ENCODE assay signal across 8 cellular contexts in the genomic region with DNA sequence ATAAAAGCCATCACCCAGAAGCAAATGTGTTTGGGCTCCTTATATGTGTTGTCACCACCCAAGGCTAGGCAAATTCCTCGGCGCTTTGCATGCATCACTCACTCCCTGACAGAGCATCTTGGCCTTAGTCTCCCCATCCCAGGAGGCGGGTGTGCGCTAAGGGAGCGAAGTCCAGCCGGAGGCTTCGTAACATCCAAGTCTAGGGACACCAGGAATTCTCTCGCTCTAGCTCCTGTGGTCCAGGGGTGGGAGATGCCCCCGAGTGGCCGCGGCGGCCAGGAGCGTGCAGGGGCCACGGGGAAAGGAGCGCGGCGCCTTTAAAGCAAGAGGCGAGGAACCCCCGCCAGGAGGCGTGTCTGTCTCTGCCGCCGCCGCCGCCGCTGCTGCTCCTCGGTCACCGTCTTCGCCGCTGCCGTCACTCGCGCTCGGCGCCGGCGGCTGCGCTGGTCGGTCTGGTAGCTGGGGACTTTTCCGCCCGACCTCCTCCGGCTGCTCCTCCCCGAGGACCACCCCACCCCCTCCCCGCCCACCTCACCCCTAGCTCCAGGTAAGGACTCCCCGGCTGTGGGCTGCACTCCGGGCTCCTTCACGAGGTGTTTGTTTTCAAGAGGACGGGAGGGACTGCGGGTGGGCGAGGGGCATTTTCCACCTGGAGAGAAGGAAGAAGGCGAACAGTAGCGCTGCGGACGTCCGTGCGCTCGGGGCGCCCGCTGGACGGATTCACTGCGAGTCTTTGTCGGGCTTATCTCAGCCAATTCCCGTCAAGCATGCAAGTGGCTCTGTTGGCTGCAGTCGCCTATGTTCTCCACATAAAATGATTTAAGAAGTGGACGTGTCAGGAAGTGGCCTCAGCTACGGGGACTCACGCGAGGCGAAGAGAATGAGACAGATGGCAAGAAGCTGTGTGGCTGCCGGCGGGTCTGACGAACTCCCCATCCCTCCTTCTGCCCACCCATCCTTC. TPM values are rescaled to one million over a fixed set of nuclear protein-coding genes. Genes with fewer than 3 reads are reported as not detected.
DNase-seq lines count a peak whose midpoint lies in the region; ATAC-seq and TF ChIP-seq lines count a peak whose summit lies in the region.

A gene (plus strand): TSS at position 418 of the 961 bp plus-strand sequence.

- no peaks in the 10 kb centered on the region for H3K27me3 ChIP-seq in AG04450 (ENCODE audit: control insufficient read depth, insufficient read depth, low read length)

- no peaks in the 10 kb centered on the region for H3K9me3 Mint-ChIP-seq in osteocyte (ENCODE audit: unreplicated experiment)

- no peaks in the 10 kb centered on the region for H3K36me3 Mint-ChIP-seq in osteocyte (ENCODE audit: unreplicated experiment)

- TF ChIP-seq CTCF in AG04450 (IDR thresholded peaks at IDR 0.05; ENCODE audit: low read depth, low read length): peak; percentile 54
- peak; percentile 44 for TF ChIP-seq CTCF in LNCaP clone FGC (IDR thresholded peaks at IDR 0.05; ENCODE audit: control insufficient read depth, extremely low read depth, insufficient read depth)
- peak; percentile 45 for TF ChIP-seq CTCF in fibroblast of the aortic adventitia (IDR thresholded peaks at IDR 0.05; ENCODE audit: insufficient read depth, low read length)
- peak; percentile 73 for TF ChIP-seq CTCF in osteocyte (IDR thresholded peaks at IDR 0.05)

- H3K27ac Mint-ChIP-seq in osteocyte (ENCODE audit: unreplicated experiment): peak within 1 kb of the TSS; percentile 77

- no peak within 1 kb of the TSS for H3K27ac ChIP-seq in AG04450 (ENCODE audit: low read depth, low read length)

- ATAC-seq in GM19372 (IDR thresholded peaks at IDR 0.05; ENCODE audit: low read depth, unreplicated experiment): peak; percentile 66
- ATAC-seq in SK-N-SH treated with all-trans-retinoic acid at 6 μM for 48 hours: peak; percentile 89

- DNase-seq in AG04450 (ENCODE audit: low read depth, low spot score) (no peak), LNCaP clone FGC (ENCODE audit: low read depth) (no peak), fibroblast of the aortic adventitia (ENCODE audit: low read depth) (no peak), osteocyte (ENCODE audit: extremely low spot score, unreplicated experiment) (peak; percentile 87), 8988T (no peak)
- no peak for DNase-seq in stimulated activated CD4-positive, alpha-beta T cell treated with anti-CD3 and anti-CD28 coated beads, Interleukin-12 subunit alpha, Interleukin-12 subunit beta, amount 100 ng/mL, for 4 hours

- H3K9me3 ChIP-seq in AG04450 (ENCODE audit: control insufficient read depth, insufficient read depth, low read length): no peaks in the 10 kb centered on the region

- H3K27me3 Mint-ChIP-seq in osteocyte (ENCODE audit: unreplicated experiment): no peaks in the 10 kb centered on the region

- peak within 1 kb of the TSS; percentile 69 for H3K4me3 ChIP-seq in AG04450 (ENCODE audit: low read depth, low read length)
- H3K4me3 ChIP-seq in LNCaP clone FGC (ENCODE audit: low read depth, low read length): peak within 1 kb of the TSS; percentile 54
- peak within 1 kb of the TSS; percentile 71 for H3K4me3 ChIP-seq in fibroblast of the aortic adventitia (ENCODE audit: low read depth, low read length)

- H3K4me3 Mint-ChIP-seq in osteocyte (ENCODE audit: unreplicated experiment): peak within 1 kb of the TSS; percentile 85

- POLR2A ChIA-PET in AG04450 (lab: Yijun Ruan, JAX): no interaction called here

- CTCF ChIA-PET in AG04450 (lab: Charles Lee): interaction anchor here (0.6 to 1.8 kb wide), 6 partner anchors 14 to 597 kb away, joined by 3 to 6 read pairs (median 4); no protein-coding TSS in a partner anchor

- peaks cover 34% of the 10 kb centered on the region for H3K4me1 Mint-ChIP-seq in osteocyte (ENCODE audit: unreplicated experiment)

TF ChIP-seq in SK-N-SH treated with all-trans-retinoic acid at 6 μM for 48 hours, 23 proteins besides CTCF, POLR2A, EP300 and RAD21:
- TF ChIP-seq ISL1 (CRISPR knock-in tag; IDR thresholded peaks at IDR 0.05): no peak
- no peak for TF ChIP-seq ZNF70 (CRISPR knock-in tag; IDR thresholded peaks at IDR 0.05)
- TF ChIP-seq, protein P1, sequence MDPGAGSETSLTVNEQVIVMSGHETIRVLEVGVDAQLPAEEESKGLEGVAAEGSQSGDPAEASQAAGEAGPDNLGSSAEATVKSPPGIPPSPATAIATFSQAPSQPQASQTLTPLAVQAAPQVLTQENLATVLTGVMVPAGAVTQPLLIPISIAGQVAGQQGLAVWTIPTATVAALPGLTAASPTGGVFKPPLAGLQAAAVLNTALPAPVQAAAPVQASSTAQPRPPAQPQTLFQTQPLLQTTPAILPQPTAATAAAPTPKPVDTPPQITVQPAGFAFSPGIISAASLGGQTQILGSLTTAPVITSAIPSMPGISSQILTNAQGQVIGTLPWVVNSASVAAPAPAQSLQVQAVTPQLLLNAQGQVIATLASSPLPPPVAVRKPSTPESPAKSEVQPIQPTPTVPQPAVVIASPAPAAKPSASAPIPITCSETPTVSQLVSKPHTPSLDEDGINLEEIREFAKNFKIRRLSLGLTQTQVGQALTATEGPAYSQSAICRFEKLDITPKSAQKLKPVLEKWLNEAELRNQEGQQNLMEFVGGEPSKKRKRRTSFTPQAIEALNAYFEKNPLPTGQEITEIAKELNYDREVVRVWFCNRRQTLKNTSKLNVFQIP (CRISPR knock-in tag; IDR thresholded peaks at IDR 0.05; ENCODE audit: borderline replicate concordance, low read depth): no peak
- no peak for TF ChIP-seq ESRRG (CRISPR knock-in tag; IDR thresholded peaks at IDR 0.05)
- no peak for TF ChIP-seq PPARA (CRISPR knock-in tag; IDR thresholded peaks at IDR 0.05; ENCODE audit: borderline replicate concordance)
- TF ChIP-seq ZNF565 (CRISPR knock-in tag; conservative IDR thresholded peaks at IDR 0.05; ENCODE audit: low read depth): no peak
- TF ChIP-seq, protein P2, sequence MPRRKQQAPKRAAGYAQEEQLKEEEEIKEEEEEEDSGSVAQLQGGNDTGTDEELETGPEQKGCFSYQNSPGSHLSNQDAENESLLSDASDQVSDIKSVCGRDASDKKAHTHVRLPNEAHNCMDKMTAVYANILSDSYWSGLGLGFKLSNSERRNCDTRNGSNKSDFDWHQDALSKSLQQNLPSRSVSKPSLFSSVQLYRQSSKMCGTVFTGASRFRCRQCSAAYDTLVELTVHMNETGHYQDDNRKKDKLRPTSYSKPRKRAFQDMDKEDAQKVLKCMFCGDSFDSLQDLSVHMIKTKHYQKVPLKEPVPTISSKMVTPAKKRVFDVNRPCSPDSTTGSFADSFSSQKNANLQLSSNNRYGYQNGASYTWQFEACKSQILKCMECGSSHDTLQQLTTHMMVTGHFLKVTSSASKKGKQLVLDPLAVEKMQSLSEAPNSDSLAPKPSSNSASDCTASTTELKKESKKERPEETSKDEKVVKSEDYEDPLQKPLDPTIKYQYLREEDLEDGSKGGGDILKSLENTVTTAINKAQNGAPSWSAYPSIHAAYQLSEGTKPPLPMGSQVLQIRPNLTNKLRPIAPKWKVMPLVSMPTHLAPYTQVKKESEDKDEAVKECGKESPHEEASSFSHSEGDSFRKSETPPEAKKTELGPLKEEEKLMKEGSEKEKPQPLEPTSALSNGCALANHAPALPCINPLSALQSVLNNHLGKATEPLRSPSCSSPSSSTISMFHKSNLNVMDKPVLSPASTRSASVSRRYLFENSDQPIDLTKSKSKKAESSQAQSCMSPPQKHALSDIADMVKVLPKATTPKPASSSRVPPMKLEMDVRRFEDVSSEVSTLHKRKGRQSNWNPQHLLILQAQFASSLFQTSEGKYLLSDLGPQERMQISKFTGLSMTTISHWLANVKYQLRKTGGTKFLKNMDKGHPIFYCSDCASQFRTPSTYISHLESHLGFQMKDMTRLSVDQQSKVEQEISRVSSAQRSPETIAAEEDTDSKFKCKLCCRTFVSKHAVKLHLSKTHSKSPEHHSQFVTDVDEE (CRISPR knock-in tag; IDR thresholded peaks at IDR 0.05): no peak
- TF ChIP-seq GLIS3 (CRISPR knock-in tag; IDR thresholded peaks at IDR 0.05): no peak
- no peak for TF ChIP-seq ARNTL (CRISPR knock-in tag; IDR thresholded peaks at IDR 0.05; ENCODE audit: borderline replicate concordance, low read depth)
- TF ChIP-seq ZFP30 (CRISPR knock-in tag; IDR thresholded peaks at IDR 0.05): no peak
- no peak for TF ChIP-seq BACH2 (CRISPR knock-in tag; IDR thresholded peaks at IDR 0.05; ENCODE audit: borderline replicate concordance)
- TF ChIP-seq ZNF8 (CRISPR knock-in tag; IDR thresholded peaks at IDR 0.05): no peak
- no peak for TF ChIP-seq ZFP3 (CRISPR knock-in tag; IDR thresholded peaks at IDR 0.05)
- TF ChIP-seq CSDC2 (CRISPR knock-in tag; IDR thresholded peaks at IDR 0.05): no peak
- TF ChIP-seq OSR1 (CRISPR knock-in tag; IDR thresholded peaks at IDR 0.05): no peak
- TF ChIP-seq, protein P3, sequence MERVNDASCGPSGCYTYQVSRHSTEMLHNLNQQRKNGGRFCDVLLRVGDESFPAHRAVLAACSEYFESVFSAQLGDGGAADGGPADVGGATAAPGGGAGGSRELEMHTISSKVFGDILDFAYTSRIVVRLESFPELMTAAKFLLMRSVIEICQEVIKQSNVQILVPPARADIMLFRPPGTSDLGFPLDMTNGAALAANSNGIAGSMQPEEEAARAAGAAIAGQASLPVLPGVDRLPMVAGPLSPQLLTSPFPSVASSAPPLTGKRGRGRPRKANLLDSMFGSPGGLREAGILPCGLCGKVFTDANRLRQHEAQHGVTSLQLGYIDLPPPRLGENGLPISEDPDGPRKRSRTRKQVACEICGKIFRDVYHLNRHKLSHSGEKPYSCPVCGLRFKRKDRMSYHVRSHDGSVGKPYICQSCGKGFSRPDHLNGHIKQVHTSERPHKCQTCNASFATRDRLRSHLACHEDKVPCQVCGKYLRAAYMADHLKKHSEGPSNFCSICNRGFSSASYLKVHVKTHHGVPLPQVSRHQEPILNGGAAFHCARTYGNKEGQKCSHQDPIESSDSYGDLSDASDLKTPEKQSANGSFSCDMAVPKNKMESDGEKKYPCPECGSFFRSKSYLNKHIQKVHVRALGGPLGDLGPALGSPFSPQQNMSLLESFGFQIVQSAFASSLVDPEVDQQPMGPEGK (CRISPR knock-in tag; IDR thresholded peaks at IDR 0.05; ENCODE audit: borderline replicate concordance): no peak
- TF ChIP-seq RARB (CRISPR knock-in tag; IDR thresholded peaks at IDR 0.05): no peak
- no peak for TF ChIP-seq TOX (CRISPR knock-in tag; IDR thresholded peaks at IDR 0.05; ENCODE audit: borderline replicate concordance)
- no peak for TF ChIP-seq ZC3H10 (CRISPR knock-in tag; IDR thresholded peaks at IDR 0.05)

RNA-seq across cellular contexts. Expression of the gene that starts here (rescaled TPM):
- polyA plus RNA-seq in AG04450 (2011; rRNA removed): 10.6 and 12.8 TPM in 2 replicates
- polyA minus RNA-seq in AG04450 (2011; rRNA and poly(A)+ RNA removed): 36.1 and 45.0 TPM in 2 replicates
- total RNA-seq in fibroblast of the aortic adventitia (ENCODE audit: low replicate concordance) (8.3 and 8.9 TPM in 2 replicates), osteocyte (7.1 and 10.8 TPM in 2 replicates)
